ENCODE assay signal across 1 cellular context in genomic region chr10:122140941-122141623, GRCh38.
TF ChIP-seq lines count a peak whose summit lies in the region.

No MANE protein-coding gene starts in this region.

TF ChIP-seq in HEK293, 187 proteins besides CTCF, POLR2A, EP300 and RAD21 (continued from another document):
- TF ChIP-seq ZNF785 (tag by site-specific recombination; IDR thresholded peaks at IDR 0.05): no peak
- peak; percentile 24; the same call in 1 of the 2 replicates for TF ChIP-seq ZBTB21 (tag by site-specific recombination; IDR thresholded peaks at IDR 0.05)
- TF ChIP-seq GLI4 (tag by site-specific recombination; IDR thresholded peaks at IDR 0.05): no peak; the same call in 1 of the 2 replicates
- TF ChIP-seq ZNF37A (tag by site-specific recombination; IDR thresholded peaks at IDR 0.05): no peak
- no peak for TF ChIP-seq ZNF248 (tag by site-specific recombination; IDR thresholded peaks at IDR 0.05)
- peak; percentile 92 for TF ChIP-seq SCRT2 (tag by site-specific recombination; IDR thresholded peaks at IDR 0.05)
- TF ChIP-seq ZNF26 (tag by site-specific recombination; IDR thresholded peaks at IDR 0.05): no peak
- peak; percentile 91 for TF ChIP-seq ZFP69B (tag by site-specific recombination; IDR thresholded peaks at IDR 0.05)
- TF ChIP-seq ZNF121 (tag by site-specific recombination; IDR thresholded peaks at IDR 0.05): no peak
- peak; percentile 19; the same call in 1 of the 2 replicates for TF ChIP-seq ZNF24 (tag by site-specific recombination; IDR thresholded peaks at IDR 0.05)
- no peak for TF ChIP-seq ZSCAN5A (tag by site-specific recombination; IDR thresholded peaks at IDR 0.05)
- peak; percentile 34 for TF ChIP-seq SP3 (tag by site-specific recombination; IDR thresholded peaks at IDR 0.05)
- peak; percentile 61; the same call in 1 of the 2 replicates for TF ChIP-seq INSM2 (tag by site-specific recombination; IDR thresholded peaks at IDR 0.05)
- TF ChIP-seq ZNF596 (tag by site-specific recombination; IDR thresholded peaks at IDR 0.05): no peak
- TF ChIP-seq ZBTB17 (tag by site-specific recombination; IDR thresholded peaks at IDR 0.05): no peak
- peak; percentile 96 for TF ChIP-seq GLIS1 (tag by site-specific recombination; IDR thresholded peaks at IDR 0.05)
- peak; percentile 81 for TF ChIP-seq ZEB2 (tag by site-specific recombination; IDR thresholded peaks at IDR 0.05)
- TF ChIP-seq, protein P1, sequence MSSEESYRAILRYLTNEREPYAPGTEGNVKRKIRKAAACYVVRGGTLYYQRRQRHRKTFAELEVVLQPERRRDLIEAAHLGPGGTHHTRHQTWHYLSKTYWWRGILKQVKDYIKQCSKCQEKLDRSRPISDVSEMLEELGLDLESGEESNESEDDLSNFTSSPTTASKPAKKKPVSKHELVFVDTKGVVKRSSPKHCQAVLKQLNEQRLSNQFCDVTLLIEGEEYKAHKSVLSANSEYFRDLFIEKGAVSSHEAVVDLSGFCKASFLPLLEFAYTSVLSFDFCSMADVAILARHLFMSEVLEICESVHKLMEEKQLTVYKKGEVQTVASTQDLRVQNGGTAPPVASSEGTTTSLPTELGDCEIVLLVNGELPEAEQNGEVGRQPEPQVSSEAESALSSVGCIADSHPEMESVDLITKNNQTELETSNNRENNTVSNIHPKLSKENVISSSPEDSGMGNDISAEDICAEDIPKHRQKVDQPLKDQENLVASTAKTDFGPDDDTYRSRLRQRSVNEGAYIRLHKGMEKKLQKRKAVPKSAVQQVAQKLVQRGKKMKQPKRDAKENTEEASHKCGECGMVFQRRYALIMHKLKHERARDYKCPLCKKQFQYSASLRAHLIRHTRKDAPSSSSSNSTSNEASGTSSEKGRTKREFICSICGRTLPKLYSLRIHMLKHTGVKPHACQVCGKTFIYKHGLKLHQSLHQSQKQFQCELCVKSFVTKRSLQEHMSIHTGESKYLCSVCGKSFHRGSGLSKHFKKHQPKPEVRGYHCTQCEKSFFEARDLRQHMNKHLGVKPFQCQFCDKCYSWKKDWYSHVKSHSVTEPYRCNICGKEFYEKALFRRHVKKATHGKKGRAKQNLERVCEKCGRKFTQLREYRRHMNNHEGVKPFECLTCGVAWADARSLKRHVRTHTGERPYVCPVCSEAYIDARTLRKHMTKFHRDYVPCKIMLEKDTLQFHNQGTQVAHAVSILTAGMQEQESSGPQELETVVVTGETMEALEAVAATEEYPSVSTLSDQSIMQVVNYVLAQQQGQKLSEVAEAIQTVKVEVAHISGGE (tag by site-specific recombination; conservative IDR thresholded peaks at IDR 0.05; ENCODE audit: low read depth): no peak
- no peak for TF ChIP-seq ZNF239 (tag by site-specific recombination; IDR thresholded peaks at IDR 0.05)
- TF ChIP-seq ZNF398 (tag by site-specific recombination; IDR thresholded peaks at IDR 0.05): peak; percentile 75
- TF ChIP-seq, protein P2, sequence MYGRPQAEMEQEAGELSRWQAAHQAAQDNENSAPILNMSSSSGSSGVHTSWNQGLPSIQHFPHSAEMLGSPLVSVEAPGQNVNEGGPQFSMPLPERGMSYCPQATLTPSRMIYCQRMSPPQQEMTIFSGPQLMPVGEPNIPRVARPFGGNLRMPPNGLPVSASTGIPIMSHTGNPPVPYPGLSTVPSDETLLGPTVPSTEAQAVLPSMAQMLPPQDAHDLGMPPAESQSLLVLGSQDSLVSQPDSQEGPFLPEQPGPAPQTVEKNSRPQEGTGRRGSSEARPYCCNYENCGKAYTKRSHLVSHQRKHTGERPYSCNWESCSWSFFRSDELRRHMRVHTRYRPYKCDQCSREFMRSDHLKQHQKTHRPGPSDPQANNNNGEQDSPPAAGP (tag by site-specific recombination; IDR thresholded peaks at IDR 0.05): peak; percentile 95
- peak; percentile 47; the same call in 1 of the 2 replicates for TF ChIP-seq TSHZ1 (tag by site-specific recombination; IDR thresholded peaks at IDR 0.05; ENCODE audit: borderline replicate concordance)
- TF ChIP-seq ZNF701 (tag by site-specific recombination; IDR thresholded peaks at IDR 0.05): no peak
- TF ChIP-seq, protein P3, sequence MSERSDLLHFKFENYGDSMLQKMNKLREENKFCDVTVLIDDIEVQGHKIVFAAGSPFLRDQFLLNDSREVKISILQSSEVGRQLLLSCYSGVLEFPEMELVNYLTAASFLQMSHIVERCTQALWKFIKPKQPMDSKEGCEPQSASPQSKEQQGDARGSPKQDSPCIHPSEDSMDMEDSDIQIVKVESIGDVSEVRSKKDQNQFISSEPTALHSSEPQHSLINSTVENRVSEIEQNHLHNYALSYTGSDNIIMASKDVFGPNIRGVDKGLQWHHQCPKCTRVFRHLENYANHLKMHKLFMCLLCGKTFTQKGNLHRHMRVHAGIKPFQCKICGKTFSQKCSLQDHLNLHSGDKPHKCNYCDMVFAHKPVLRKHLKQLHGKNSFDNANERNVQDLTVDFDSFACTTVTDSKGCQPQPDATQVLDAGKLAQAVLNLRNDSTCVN (tag by site-specific recombination; optimal IDR thresholded peaks at IDR 0.05): peak; percentile 11
- TF ChIP-seq ZNF621 (tag by site-specific recombination; IDR thresholded peaks at IDR 0.05): no peak
- TF ChIP-seq ZNF692 (tag by site-specific recombination; IDR thresholded peaks at IDR 0.05): peak; percentile 90
- TF ChIP-seq AEBP2 (tag by site-specific recombination; IDR thresholded peaks at IDR 0.05; ENCODE audit: borderline replicate concordance): no peak
- TF ChIP-seq KLF1 (tag by site-specific recombination; IDR thresholded peaks at IDR 0.05): peak; percentile 84; the same call in 1 of the 2 replicates
- TF ChIP-seq ZNF292 (tag by site-specific recombination; IDR thresholded peaks at IDR 0.05; ENCODE audit: borderline replicate concordance, low read depth): no peak
- peak; percentile 85 for TF ChIP-seq ZNF600 (tag by site-specific recombination; IDR thresholded peaks at IDR 0.05)
- peak; percentile 90 for TF ChIP-seq PATZ1 (tag by site-specific recombination; IDR thresholded peaks at IDR 0.05)
- TF ChIP-seq GLIS2 (tag by site-specific recombination; IDR thresholded peaks at IDR 0.05): peak; percentile 95
- 0 out of 2 replicates have a peak, but pooled peaks have one; percentile 46 for TF ChIP-seq ZNF394 (tag by site-specific recombination; IDR thresholded peaks at IDR 0.05; ENCODE audit: borderline replicate concordance)
- peak; percentile 75 for TF ChIP-seq ZNF629 (tag by site-specific recombination; IDR thresholded peaks at IDR 0.05)
